In the genomic region with DNA sequence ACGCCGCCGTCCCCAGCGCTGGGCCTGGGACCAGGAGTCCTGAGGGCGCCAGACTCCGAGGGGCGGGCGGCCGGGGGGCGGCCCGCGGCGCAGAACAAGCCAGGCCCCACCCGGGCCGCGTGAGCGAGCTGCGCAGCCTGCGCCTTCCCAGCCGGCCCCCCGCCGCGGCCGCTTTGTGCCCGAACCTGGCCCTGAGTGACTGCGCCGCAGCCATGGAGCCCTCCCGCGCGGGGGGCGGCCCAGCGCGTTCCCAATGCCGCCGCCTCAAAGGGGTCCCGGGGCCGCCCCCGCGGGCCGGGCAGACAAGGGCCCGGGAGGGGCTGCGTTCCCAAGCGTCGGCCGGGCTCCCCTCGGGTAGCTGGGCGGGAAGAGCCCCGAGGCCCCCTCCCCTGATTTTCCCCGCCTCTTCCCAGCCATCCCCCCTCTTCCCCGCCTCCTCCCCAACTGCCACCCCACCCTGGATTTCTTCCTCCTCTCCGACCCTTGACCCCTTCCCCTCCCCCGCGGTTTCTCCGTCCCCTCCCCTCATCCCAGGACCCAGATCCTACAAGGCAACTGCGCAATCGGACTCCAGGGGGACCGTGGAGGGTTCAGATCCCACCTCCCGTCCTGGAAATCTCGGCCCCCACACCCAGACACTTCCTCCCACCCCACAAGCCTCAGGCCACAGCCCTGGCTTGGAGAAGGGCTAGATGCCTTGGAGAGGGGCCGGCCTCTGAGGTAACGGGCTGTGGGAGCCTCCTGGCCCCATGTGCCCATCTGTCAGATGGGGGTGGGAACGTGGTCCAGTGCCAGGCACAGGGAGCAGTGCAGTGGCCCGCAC, we compare ENCODE assay signal across 13 cellular contexts. TPM values are rescaled to one million over a fixed set of nuclear protein-coding genes. Genes with fewer than 3 reads are reported as not detected.
DNase-seq lines count a peak whose midpoint lies in the region; ATAC-seq, FAIRE-seq and TF ChIP-seq lines count a peak whose summit lies in the region.
"Had no signal": no experiment of that assay in that cellular context is flagged by ENCODE, and none has a peak within 500 bp of the region (broad histone marks: within the 10 kb centered on the region; RNA-seq: fewer than 3 reads in every experiment).

No MANE protein-coding gene starts in this region.

- no peaks in the 10 kb centered on the region for H3K9me3 Mint-ChIP-seq in astrocyte (ENCODE audit: unreplicated experiment)
- H3K9me3 Mint-ChIP-seq: activated naive CD8-positive, alpha-beta T cell treated with anti-CD3 and anti-CD28 coated beads, Interleukin-2, amount 10 ng/mL, durations not matched to agents 7 days and 5 days had no signal

- no peak for ATAC-seq in HG02852 (IDR thresholded peaks at IDR 0.05; ENCODE audit: unreplicated experiment)

- no peak for FAIRE-seq in astrocyte (lab: Jason Lieb, UNC)

- H3K9me3 ChIP-seq in ES-I3 (ENCODE audit: control insufficient read depth, insufficient read depth, low read length) = no peaks in the 10 kb centered on the region
- H3K9me3 ChIP-seq in astrocyte (ENCODE audit: insufficient read depth, low read depth, low read length) = no peaks in the 10 kb centered on the region
- H3K9me3 ChIP-seq in hepatocyte (ENCODE audit: low read depth) = no peaks in the 10 kb centered on the region
- no peaks in the 10 kb centered on the region for H3K9me3 ChIP-seq in prostate gland
- no peaks in the 10 kb centered on the region for H3K9me3 ChIP-seq in MM.1S (replicated peaks; ENCODE audit: insufficient read depth, low read length)

- H3K4me1 Mint-ChIP-seq in astrocyte (ENCODE audit: low read depth, unreplicated experiment) = peaks cover 17% of the 10 kb centered on the region
- H3K4me1 Mint-ChIP-seq: activated naive CD8-positive, alpha-beta T cell treated with anti-CD3 and anti-CD28 coated beads, Interleukin-2, amount 10 ng/mL, durations not matched to agents 7 days and 5 days had no signal

- H3K36me3 Mint-ChIP-seq in astrocyte (ENCODE audit: low read depth, unreplicated experiment) = peaks cover 5% of the 10 kb centered on the region
- H3K36me3 Mint-ChIP-seq: activated naive CD8-positive, alpha-beta T cell treated with anti-CD3 and anti-CD28 coated beads, Interleukin-2, amount 10 ng/mL, durations not matched to agents 7 days and 5 days had no signal

- WGBS in hepatocyte (ENCODE audit: low lambda C conversion rate, missing lambda C conversion rate) = 35% methylated on average over 10 of the region's 63 CpGs
- 26% methylated on average over 23 of the region's 63 CpGs for WGBS in prostate gland

- peaks cover 9% of the 10 kb centered on the region for H4K20me1 ChIP-seq in astrocyte (ENCODE audit: insufficient read depth, low read length)
- H4K20me1 ChIP-seq in hepatocyte (ENCODE audit: insufficient read depth, poor library complexity, severe bottlenecking) = no peaks in the 10 kb centered on the region
- H4K20me1 ChIP-seq in MM.1S (ENCODE audit: insufficient read depth, low read length) = no peaks in the 10 kb centered on the region

- H3K9ac ChIP-seq in ES-I3 (ENCODE audit: low read depth, low read length) (peak overlapping the region; percentile 53), astrocyte (ENCODE audit: low read length) (peak overlapping the region; percentile 27), MM.1S (ENCODE audit: low read length) (no peak overlapping the region)

- H3K4me3 ChIP-seq in astrocyte (ENCODE audit: insufficient read depth, low read depth, low read length) = peak overlapping the region; percentile 5
- no peak overlapping the region for H3K4me3 ChIP-seq in hepatocyte
- H3K4me3 ChIP-seq in prostate gland = peak overlapping the region; percentile 6 to 14
- no peak overlapping the region for H3K4me3 ChIP-seq in MM.1S (ENCODE audit: low read length)

- no peaks in the 10 kb centered on the region for H3K27me3 ChIP-seq in astrocyte (ENCODE audit: insufficient read depth, low read length)
- no peaks in the 10 kb centered on the region for H3K27me3 ChIP-seq in hepatocyte
- H3K27me3 ChIP-seq in prostate gland (replicated peaks; ENCODE audit: insufficient read depth) = no peaks in the 10 kb centered on the region
- peaks cover 41% of the 10 kb centered on the region for H3K27me3 ChIP-seq in MM.1S (replicated peaks; ENCODE audit: insufficient read depth, low read length)

- peaks cover 6% of the 10 kb centered on the region for H3K27me3 Mint-ChIP-seq in astrocyte (ENCODE audit: low read depth, unreplicated experiment)

- H3K4me3 Mint-ChIP-seq in astrocyte (ENCODE audit: unreplicated experiment) = no peak overlapping the region
- H3K4me3 Mint-ChIP-seq: activated naive CD8-positive, alpha-beta T cell treated with anti-CD3 and anti-CD28 coated beads, Interleukin-2, amount 10 ng/mL, durations not matched to agents 7 days and 5 days had no signal

- H3K9me2 ChIP-seq in hepatocyte (replicated peaks; ENCODE audit: insufficient read depth) (no peaks in the 10 kb centered on the region), MM.1S (replicated peaks; ENCODE audit: insufficient read depth, low read length) (no peaks in the 10 kb centered on the region)

- H3K27ac Mint-ChIP-seq in astrocyte (ENCODE audit: unreplicated experiment) = no peak overlapping the region
- H3K27ac Mint-ChIP-seq: activated naive CD8-positive, alpha-beta T cell treated with anti-CD3 and anti-CD28 coated beads, Interleukin-2, amount 10 ng/mL, durations not matched to agents 7 days and 5 days had no signal

- DNase-seq in astrocyte (ENCODE audit: low read depth) (no peak), hepatocyte (ENCODE audit: low spot score) (peak; percentile 48), prostate gland (ENCODE audit: low spot score) (no peak), SKM-1 (lab: John Stamatoyannopoulos, UW; ENCODE audit: unreplicated experiment) (no peak), MM.1S (no peak)
- DNase-seq in effector CD4-positive, alpha-beta T cell = no peak
- DNase-seq: activated naive CD8-positive, alpha-beta T cell treated with anti-CD3 and anti-CD28 coated beads, Interleukin-2, amount 10 ng/mL, durations not matched to agents 7 days and 5 days; effector CD8-positive, alpha-beta T cell; Kasumi-1; NCI-H510A treated with DMSO at 0.1 percent for 48 hours; SHP77 had no signal

- peak overlapping the region; percentile 71 for H2AFZ ChIP-seq in astrocyte (ENCODE audit: low read depth, low read length)
- H2AFZ ChIP-seq in hepatocyte = no peak overlapping the region
- H2AFZ ChIP-seq in MM.1S (ENCODE audit: low read length) = no peak overlapping the region

- TF ChIP-seq CTCF in astrocyte (IDR thresholded peaks at IDR 0.05; ENCODE audit: insufficient read depth, low read depth, low read length) (no peak), hepatocyte (IDR thresholded peaks at IDR 0.05; ENCODE audit: poor library complexity) (no peak), prostate gland (IDR thresholded peaks at IDR 0.05) (no peak), MM.1S (IDR thresholded peaks at IDR 0.05; ENCODE audit: low read length) (no peak)

- peak overlapping the region; percentile 77 for H3K4me2 ChIP-seq in astrocyte (ENCODE audit: low read length)
- H3K4me2 ChIP-seq in hepatocyte = peak overlapping the region; percentile 86
- no peak overlapping the region for H3K4me2 ChIP-seq in MM.1S (ENCODE audit: low read depth, low read length)

- intact Hi-C loops in prostate gland (cut with DNase I) = loop anchor here (10.0 kb wide), 1 partner anchor 104 kb away; no protein-coding TSS in a partner anchor

- H3K36me3 ChIP-seq in ES-I3 (ENCODE audit: insufficient read depth, low read length) (no peaks in the 10 kb centered on the region), astrocyte (ENCODE audit: insufficient read depth, low read length) (no peaks in the 10 kb centered on the region), hepatocyte (replicated peaks; ENCODE audit: insufficient read depth, low read depth) (no peaks in the 10 kb centered on the region), prostate gland (no peaks in the 10 kb centered on the region), MM.1S (replicated peaks; ENCODE audit: insufficient read depth, low read length) (no peaks in the 10 kb centered on the region)

- H3K27ac ChIP-seq in astrocyte (ENCODE audit: low read depth, low read length) (no peak overlapping the region), hepatocyte (peak overlapping the region; percentile 98), prostate gland (peak overlapping the region; percentile 40 to 66), MM.1S (ENCODE audit: low read length) (no peak overlapping the region)

- peaks cover 56% of the 10 kb centered on the region for H3K4me1 ChIP-seq in ES-I3 (ENCODE audit: insufficient read depth, low read length)
- H3K4me1 ChIP-seq in astrocyte (ENCODE audit: insufficient read depth, low read length) = peaks cover 16% of the 10 kb centered on the region
- peaks cover 62% of the 10 kb centered on the region for H3K4me1 ChIP-seq in hepatocyte (ENCODE audit: insufficient read depth)
- peaks cover 6% of the 10 kb centered on the region for H3K4me1 ChIP-seq in prostate gland (replicated peaks)
- no peaks in the 10 kb centered on the region for H3K4me1 ChIP-seq in MM.1S (ENCODE audit: low read length)

- no peak for TF ChIP-seq POLR2A in prostate gland (IDR thresholded peaks at IDR 0.05)

- H3F3A ChIP-seq in MM.1S (ENCODE audit: insufficient read depth, low read length) = no peaks in the 10 kb centered on the region

- no peaks in the 10 kb centered on the region for H3K79me2 ChIP-seq in astrocyte (ENCODE audit: insufficient read depth, low read length)
- H3K79me2 ChIP-seq in hepatocyte = peaks cover 52% of the 10 kb centered on the region
- no peaks in the 10 kb centered on the region for H3K79me2 ChIP-seq in MM.1S (ENCODE audit: low read length)

RNA-seq across cellular contexts. Expression of gene ZNF423, which starts 17.1 kb away (rescaled TPM):
- total RNA-seq in astrocyte (10.6 and 12.4 TPM in 2 replicates), hepatocyte (7.6 and 11.8 TPM in 2 replicates), prostate gland (10 to 100 TPM in 1 of 2 donors, 1 to 10 TPM in 1; 6.1 to 22.7 TPM)
- polyA plus RNA-seq in hepatocyte = 9.6 and 11.3 TPM in 2 replicates

Comparison
In these comparisons a context has a peak if more than half of its experiments do, and no peak if none do; other contexts are left out.
1. H3K27ac ChIP-seq: peak in hepatocyte (single experiment) and prostate gland (2 of 2); none in astrocyte (single experiment) and MM.1S (single experiment).
2. H3K4me3 ChIP-seq: peak in astrocyte (single experiment) and prostate gland (2 of 2); none in hepatocyte (single experiment) and MM.1S (single experiment).